Comparison of ENCODE assay signal across 12 cellular contexts in genomic region chr1:39666772-39667171, GRCh38.
DNase-seq lines count a peak whose midpoint lies in the region; ATAC-seq lines count a peak whose summit lies in the region.
"Had no signal": no experiment of that assay in that cellular context is flagged by ENCODE, and none has a peak within 500 bp of the region (broad histone marks: within the 10 kb centered on the region; RNA-seq: fewer than 3 reads in every experiment).

No MANE protein-coding gene starts in this region.

- H3K4me3 Mint-ChIP-seq in stimulated activated effector memory CD8-positive, alpha-beta T cell treated with anti-CD3 and anti-CD28 coated beads, Interleukin-12 subunit alpha, Interleukin-12 subunit beta, amount 100 ng/mL, for 72 hours = peak overlapping the region; percentile 1

- ATAC-seq in GM21737 (IDR thresholded peaks at IDR 0.05; ENCODE audit: unreplicated experiment) = peak; percentile 79
- ATAC-seq in HG03442 (IDR thresholded peaks at IDR 0.05; ENCODE audit: unreplicated experiment) = peak; percentile 87
- peak; percentile 96 for ATAC-seq in stimulated activated effector memory CD8-positive, alpha-beta T cell treated with anti-CD3 and anti-CD28 coated beads, Interleukin-12 subunit alpha, Interleukin-12 subunit beta, amount 100 ng/mL, for 72 hours
- ATAC-seq: left colon had no signal

- H3K9me3 Mint-ChIP-seq in stimulated activated effector memory CD8-positive, alpha-beta T cell treated with anti-CD3 and anti-CD28 coated beads, Interleukin-12 subunit alpha, Interleukin-12 subunit beta, amount 100 ng/mL, for 72 hours = no peaks in the 10 kb centered on the region

- peak overlapping the region; percentile 2 for H3K27ac Mint-ChIP-seq in stimulated activated effector memory CD8-positive, alpha-beta T cell treated with anti-CD3 and anti-CD28 coated beads, Interleukin-12 subunit alpha, Interleukin-12 subunit beta, amount 100 ng/mL, for 72 hours

- no peaks in the 10 kb centered on the region for H3K36me3 Mint-ChIP-seq in stimulated activated effector memory CD8-positive, alpha-beta T cell treated with anti-CD3 and anti-CD28 coated beads, Interleukin-12 subunit alpha, Interleukin-12 subunit beta, amount 100 ng/mL, for 72 hours

- H3K4me1 Mint-ChIP-seq in stimulated activated effector memory CD8-positive, alpha-beta T cell treated with anti-CD3 and anti-CD28 coated beads, Interleukin-12 subunit alpha, Interleukin-12 subunit beta, amount 100 ng/mL, for 72 hours = peaks cover 32% of the 10 kb centered on the region

- DNase-seq in activated naive CD4-positive, alpha-beta T cell treated with Interleukin-2 at 50 U/mL for 16 hours = peak; percentile 50
- DNase-seq in activated naive CD4-positive, alpha-beta T cell (lab: John Stamatoyannopoulos, UW) = no peak
- peak; percentile 36 to 86 for DNase-seq in stimulated activated effector memory CD8-positive, alpha-beta T cell treated with anti-CD3 and anti-CD28 coated beads, Interleukin-12 subunit alpha, Interleukin-12 subunit beta, amount 100 ng/mL, for 72 hours (ENCODE audit: low spot score in 2 of 2)
- DNase-seq in NAMALWA (ENCODE audit: low spot score) (no peak), NCI-H82 (lab: John Stamatoyannopoulos, UW) (no peak), EL (no peak)
- DNase-seq: adrenal gland, left colon, NCI-H1105, retina had no signal

Comparison
In these comparisons a context has a peak if more than half of its experiments do, and no peak if none do; other contexts are left out.
1. DNase-seq: peak in activated naive CD4-positive, alpha-beta T cell treated with Interleukin-2 at 50 U/mL for 16 hours (single experiment) and stimulated activated effector memory CD8-positive, alpha-beta T cell treated with anti-CD3 and anti-CD28 coated beads, Interleukin-12 subunit alpha, Interleukin-12 subunit beta, amount 100 ng/mL, for 72 hours (2 of 2); none in activated naive CD4-positive, alpha-beta T cell (0 of 4), NAMALWA (single experiment), NCI-H82 (single experiment) and EL (single experiment).
2. Peak in every context shown above with its lines, with median percentiles within 50 percentile points of each other: ATAC-seq.